In the genomic region with DNA sequence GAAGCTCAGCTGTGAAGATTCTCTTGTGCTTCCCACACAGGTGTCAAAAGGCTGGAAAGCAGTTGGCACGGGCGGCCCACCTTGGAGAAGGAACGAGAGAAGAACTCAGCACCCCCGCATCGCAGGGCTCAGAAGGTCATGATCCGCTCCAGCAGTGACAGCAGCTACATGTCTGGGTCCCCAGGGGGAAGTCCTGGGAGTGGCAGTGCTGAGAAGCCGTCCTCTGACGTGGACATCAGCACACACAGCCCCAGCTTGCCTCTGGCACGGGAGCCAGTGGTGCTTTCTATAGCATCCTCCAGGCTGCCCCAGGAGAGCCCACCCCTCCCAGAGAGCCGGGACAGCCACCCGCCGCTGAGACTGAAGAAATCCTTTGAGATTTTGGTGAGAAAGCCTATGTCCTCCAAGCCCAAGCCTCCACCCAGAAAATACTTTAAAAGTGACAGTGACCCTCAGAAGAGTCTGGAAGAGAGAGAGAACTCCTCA, we compare ENCODE assay signal across 1 cellular context.
A peak's percentile ranks its signal among the peaks of the same experiment; 100 is the strongest.
TF ChIP-seq lines count a peak whose summit lies in the region.

No MANE protein-coding gene starts in this region.

TF ChIP-seq in GM12878, 131 proteins besides CTCF, POLR2A, EP300 and RAD21 (continued from another document and continues in another):
- TF ChIP-seq, protein P1, sequence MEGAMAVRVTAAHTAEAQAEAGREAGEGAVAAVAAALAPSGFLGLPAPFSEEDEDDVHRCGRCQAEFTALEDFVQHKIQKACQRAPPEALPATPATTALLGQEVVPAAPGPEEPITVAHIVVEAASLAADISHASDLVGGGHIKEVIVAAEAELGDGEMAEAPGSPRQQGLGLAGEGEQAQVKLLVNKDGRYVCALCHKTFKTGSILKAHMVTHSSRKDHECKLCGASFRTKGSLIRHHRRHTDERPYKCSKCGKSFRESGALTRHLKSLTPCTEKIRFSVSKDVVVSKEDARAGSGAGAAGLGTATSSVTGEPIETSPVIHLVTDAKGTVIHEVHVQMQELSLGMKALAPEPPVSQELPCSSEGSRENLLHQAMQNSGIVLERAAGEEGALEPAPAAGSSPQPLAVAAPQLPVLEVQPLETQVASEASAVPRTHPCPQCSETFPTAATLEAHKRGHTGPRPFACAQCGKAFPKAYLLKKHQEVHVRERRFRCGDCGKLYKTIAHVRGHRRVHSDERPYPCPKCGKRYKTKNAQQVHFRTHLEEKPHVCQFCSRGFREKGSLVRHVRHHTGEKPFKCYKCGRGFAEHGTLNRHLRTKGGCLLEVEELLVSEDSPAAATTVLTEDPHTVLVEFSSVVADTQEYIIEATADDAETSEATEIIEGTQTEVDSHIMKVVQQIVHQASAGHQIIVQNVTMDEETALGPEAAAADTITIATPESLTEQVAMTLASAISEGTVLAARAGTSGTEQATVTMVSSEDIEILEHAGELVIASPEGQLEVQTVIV (IDR thresholded peaks at IDR 0.05; ENCODE audit: borderline replicate concordance, partially characterized antibody): no peak
- TF ChIP-seq TAF1 (IDR thresholded peaks at IDR 0.05; ENCODE audit: borderline replicate concordance, low read depth, low read length): peak; percentile 72
- TF ChIP-seq SMAD1 (IDR thresholded peaks at IDR 0.05; ENCODE audit: low read depth, partially characterized antibody): peak; percentile 83
- no peak for TF ChIP-seq SUZ12 (IDR thresholded peaks at IDR 0.05; ENCODE audit: unreplicated experiment)
- TF ChIP-seq, protein P2, sequence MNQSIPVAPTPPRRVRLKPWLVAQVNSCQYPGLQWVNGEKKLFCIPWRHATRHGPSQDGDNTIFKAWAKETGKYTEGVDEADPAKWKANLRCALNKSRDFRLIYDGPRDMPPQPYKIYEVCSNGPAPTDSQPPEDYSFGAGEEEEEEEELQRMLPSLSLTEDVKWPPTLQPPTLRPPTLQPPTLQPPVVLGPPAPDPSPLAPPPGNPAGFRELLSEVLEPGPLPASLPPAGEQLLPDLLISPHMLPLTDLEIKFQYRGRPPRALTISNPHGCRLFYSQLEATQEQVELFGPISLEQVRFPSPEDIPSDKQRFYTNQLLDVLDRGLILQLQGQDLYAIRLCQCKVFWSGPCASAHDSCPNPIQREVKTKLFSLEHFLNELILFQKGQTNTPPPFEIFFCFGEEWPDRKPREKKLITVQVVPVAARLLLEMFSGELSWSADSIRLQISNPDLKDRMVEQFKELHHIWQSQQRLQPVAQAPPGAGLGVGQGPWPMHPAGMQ (IDR thresholded peaks at IDR 0.05; ENCODE audit: borderline replicate concordance): no peak
- TF ChIP-seq, protein P3, sequence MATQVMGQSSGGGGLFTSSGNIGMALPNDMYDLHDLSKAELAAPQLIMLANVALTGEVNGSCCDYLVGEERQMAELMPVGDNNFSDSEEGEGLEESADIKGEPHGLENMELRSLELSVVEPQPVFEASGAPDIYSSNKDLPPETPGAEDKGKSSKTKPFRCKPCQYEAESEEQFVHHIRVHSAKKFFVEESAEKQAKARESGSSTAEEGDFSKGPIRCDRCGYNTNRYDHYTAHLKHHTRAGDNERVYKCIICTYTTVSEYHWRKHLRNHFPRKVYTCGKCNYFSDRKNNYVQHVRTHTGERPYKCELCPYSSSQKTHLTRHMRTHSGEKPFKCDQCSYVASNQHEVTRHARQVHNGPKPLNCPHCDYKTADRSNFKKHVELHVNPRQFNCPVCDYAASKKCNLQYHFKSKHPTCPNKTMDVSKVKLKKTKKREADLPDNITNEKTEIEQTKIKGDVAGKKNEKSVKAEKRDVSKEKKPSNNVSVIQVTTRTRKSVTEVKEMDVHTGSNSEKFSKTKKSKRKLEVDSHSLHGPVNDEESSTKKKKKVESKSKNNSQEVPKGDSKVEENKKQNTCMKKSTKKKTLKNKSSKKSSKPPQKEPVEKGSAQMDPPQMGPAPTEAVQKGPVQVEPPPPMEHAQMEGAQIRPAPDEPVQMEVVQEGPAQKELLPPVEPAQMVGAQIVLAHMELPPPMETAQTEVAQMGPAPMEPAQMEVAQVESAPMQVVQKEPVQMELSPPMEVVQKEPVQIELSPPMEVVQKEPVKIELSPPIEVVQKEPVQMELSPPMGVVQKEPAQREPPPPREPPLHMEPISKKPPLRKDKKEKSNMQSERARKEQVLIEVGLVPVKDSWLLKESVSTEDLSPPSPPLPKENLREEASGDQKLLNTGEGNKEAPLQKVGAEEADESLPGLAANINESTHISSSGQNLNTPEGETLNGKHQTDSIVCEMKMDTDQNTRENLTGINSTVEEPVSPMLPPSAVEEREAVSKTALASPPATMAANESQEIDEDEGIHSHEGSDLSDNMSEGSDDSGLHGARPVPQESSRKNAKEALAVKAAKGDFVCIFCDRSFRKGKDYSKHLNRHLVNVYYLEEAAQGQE (IDR thresholded peaks at IDR 0.05; ENCODE audit: low read depth, low read length): no peak
- no peak for TF ChIP-seq NR2C1 (IDR thresholded peaks at IDR 0.05)
- no peak for TF ChIP-seq MTA3 (IDR thresholded peaks at IDR 0.05; ENCODE audit: borderline replicate concordance, low read length)
- TF ChIP-seq POLR2AphosphoS2 (IDR thresholded peaks at IDR 0.05; ENCODE audit: low read depth, low read length): no peak; the same call in none of the 2 replicates
- TF ChIP-seq TCF3 (IDR thresholded peaks at IDR 0.05; ENCODE audit: borderline replicate concordance, insufficient read depth, low read depth, low read length): peak; percentile 69; the same call in 1 of the 2 replicates
- no peak for TF ChIP-seq ZNF274 (IDR thresholded peaks at IDR 0.05; ENCODE audit: insufficient read depth, insufficient read length)
- TF ChIP-seq, protein P4, sequence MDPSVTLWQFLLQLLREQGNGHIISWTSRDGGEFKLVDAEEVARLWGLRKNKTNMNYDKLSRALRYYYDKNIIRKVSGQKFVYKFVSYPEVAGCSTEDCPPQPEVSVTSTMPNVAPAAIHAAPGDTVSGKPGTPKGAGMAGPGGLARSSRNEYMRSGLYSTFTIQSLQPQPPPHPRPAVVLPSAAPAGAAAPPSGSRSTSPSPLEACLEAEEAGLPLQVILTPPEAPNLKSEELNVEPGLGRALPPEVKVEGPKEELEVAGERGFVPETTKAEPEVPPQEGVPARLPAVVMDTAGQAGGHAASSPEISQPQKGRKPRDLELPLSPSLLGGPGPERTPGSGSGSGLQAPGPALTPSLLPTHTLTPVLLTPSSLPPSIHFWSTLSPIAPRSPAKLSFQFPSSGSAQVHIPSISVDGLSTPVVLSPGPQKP (IDR thresholded peaks at IDR 0.05; ENCODE audit: low read depth, low read length): no peak
- 0 out of 2 replicates have a peak, but pooled peaks have one; percentile 34 for TF ChIP-seq HDGF (IDR thresholded peaks at IDR 0.05)
- TF ChIP-seq ESRRA (IDR thresholded peaks at IDR 0.05; ENCODE audit: low read length): no peak
- TF ChIP-seq SMARCA5 (IDR thresholded peaks at IDR 0.05): no peak
- peak; percentile 75 to 81 for TF ChIP-seq IKZF2 (IDR thresholded peaks at IDR 0.05)
- TF ChIP-seq, protein P5, sequence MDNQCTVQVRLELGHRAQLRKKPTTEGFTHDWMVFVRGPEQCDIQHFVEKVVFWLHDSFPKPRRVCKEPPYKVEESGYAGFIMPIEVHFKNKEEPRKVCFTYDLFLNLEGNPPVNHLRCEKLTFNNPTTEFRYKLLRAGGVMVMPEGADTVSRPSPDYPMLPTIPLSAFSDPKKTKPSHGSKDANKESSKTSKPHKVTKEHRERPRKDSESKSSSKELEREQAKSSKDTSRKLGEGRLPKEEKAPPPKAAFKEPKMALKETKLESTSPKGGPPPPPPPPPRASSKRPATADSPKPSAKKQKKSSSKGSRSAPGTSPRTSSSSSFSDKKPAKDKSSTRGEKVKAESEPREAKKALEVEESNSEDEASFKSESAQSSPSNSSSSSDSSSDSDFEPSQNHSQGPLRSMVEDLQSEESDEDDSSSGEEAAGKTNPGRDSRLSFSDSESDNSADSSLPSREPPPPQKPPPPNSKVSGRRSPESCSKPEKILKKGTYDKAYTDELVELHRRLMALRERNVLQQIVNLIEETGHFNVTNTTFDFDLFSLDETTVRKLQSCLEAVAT (IDR thresholded peaks at IDR 0.05): peak; percentile 30; the same call in 1 of the 2 replicates
- peak; percentile 74; the same call in 1 of the 2 replicates for TF ChIP-seq DPF2 (IDR thresholded peaks at IDR 0.05)
- TF ChIP-seq, protein P6, sequence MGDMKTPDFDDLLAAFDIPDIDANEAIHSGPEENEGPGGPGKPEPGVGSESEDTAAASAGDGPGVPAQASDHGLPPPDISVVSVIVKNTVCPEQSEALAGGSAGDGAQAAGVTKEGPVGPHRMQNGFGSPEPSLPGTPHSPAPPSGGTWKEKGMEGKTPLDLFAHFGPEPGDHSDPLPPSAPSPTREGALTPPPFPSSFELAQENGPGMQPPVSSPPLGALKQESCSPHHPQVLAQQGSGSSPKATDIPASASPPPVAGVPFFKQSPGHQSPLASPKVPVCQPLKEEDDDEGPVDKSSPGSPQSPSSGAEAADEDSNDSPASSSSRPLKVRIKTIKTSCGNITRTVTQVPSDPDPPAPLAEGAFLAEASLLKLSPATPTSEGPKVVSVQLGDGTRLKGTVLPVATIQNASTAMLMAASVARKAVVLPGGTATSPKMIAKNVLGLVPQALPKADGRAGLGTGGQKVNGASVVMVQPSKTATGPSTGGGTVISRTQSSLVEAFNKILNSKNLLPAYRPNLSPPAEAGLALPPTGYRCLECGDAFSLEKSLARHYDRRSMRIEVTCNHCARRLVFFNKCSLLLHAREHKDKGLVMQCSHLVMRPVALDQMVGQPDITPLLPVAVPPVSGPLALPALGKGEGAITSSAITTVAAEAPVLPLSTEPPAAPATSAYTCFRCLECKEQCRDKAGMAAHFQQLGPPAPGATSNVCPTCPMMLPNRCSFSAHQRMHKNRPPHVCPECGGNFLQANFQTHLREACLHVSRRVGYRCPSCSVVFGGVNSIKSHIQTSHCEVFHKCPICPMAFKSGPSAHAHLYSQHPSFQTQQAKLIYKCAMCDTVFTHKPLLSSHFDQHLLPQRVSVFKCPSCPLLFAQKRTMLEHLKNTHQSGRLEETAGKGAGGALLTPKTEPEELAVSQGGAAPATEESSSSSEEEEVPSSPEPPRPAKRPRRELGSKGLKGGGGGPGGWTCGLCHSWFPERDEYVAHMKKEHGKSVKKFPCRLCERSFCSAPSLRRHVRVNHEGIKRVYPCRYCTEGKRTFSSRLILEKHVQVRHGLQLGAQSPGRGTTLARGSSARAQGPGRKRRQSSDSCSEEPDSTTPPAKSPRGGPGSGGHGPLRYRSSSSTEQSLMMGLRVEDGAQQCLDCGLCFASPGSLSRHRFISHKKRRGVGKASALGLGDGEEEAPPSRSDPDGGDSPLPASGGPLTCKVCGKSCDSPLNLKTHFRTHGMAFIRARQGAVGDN (IDR thresholded peaks at IDR 0.05): peak; percentile 86
- TF ChIP-seq, protein P7, sequence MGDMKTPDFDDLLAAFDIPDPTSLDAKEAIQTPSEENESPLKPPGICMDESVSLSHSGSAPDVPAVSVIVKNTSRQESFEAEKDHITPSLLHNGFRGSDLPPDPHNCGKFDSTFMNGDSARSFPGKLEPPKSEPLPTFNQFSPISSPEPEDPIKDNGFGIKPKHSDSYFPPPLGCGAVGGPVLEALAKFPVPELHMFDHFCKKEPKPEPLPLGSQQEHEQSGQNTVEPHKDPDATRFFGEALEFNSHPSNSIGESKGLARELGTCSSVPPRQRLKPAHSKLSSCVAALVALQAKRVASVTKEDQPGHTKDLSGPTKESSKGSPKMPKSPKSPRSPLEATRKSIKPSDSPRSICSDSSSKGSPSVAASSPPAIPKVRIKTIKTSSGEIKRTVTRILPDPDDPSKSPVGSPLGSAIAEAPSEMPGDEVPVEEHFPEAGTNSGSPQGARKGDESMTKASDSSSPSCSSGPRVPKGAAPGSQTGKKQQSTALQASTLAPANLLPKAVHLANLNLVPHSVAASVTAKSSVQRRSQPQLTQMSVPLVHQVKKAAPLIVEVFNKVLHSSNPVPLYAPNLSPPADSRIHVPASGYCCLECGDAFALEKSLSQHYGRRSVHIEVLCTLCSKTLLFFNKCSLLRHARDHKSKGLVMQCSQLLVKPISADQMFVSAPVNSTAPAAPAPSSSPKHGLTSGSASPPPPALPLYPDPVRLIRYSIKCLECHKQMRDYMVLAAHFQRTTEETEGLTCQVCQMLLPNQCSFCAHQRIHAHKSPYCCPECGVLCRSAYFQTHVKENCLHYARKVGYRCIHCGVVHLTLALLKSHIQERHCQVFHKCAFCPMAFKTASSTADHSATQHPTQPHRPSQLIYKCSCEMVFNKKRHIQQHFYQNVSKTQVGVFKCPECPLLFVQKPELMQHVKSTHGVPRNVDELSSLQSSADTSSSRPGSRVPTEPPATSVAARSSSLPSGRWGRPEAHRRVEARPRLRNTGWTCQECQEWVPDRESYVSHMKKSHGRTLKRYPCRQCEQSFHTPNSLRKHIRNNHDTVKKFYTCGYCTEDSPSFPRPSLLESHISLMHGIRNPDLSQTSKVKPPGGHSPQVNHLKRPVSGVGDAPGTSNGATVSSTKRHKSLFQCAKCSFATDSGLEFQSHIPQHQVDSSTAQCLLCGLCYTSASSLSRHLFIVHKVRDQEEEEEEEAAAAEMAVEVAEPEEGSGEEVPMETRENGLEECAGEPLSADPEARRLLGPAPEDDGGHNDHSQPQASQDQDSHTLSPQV (IDR thresholded peaks at IDR 0.05): no peak
- TF ChIP-seq ZNF24 (IDR thresholded peaks at IDR 0.05): no peak
- TF ChIP-seq RFX5 (IDR thresholded peaks at IDR 0.05; ENCODE audit: low read depth, low read length): 0 out of 2 replicates have a peak, but pooled peaks have one; percentile 29
- TF ChIP-seq LARP7 (IDR thresholded peaks at IDR 0.05): no peak
- TF ChIP-seq, protein P8, sequence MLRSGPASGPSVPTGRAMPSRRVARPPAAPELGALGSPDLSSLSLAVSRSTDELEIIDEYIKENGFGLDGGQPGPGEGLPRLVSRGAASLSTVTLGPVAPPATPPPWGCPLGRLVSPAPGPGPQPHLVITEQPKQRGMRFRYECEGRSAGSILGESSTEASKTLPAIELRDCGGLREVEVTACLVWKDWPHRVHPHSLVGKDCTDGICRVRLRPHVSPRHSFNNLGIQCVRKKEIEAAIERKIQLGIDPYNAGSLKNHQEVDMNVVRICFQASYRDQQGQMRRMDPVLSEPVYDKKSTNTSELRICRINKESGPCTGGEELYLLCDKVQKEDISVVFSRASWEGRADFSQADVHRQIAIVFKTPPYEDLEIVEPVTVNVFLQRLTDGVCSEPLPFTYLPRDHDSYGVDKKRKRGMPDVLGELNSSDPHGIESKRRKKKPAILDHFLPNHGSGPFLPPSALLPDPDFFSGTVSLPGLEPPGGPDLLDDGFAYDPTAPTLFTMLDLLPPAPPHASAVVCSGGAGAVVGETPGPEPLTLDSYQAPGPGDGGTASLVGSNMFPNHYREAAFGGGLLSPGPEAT (IDR thresholded peaks at IDR 0.05; ENCODE audit: low read depth): peak; percentile 80
- TF ChIP-seq, protein P9, sequence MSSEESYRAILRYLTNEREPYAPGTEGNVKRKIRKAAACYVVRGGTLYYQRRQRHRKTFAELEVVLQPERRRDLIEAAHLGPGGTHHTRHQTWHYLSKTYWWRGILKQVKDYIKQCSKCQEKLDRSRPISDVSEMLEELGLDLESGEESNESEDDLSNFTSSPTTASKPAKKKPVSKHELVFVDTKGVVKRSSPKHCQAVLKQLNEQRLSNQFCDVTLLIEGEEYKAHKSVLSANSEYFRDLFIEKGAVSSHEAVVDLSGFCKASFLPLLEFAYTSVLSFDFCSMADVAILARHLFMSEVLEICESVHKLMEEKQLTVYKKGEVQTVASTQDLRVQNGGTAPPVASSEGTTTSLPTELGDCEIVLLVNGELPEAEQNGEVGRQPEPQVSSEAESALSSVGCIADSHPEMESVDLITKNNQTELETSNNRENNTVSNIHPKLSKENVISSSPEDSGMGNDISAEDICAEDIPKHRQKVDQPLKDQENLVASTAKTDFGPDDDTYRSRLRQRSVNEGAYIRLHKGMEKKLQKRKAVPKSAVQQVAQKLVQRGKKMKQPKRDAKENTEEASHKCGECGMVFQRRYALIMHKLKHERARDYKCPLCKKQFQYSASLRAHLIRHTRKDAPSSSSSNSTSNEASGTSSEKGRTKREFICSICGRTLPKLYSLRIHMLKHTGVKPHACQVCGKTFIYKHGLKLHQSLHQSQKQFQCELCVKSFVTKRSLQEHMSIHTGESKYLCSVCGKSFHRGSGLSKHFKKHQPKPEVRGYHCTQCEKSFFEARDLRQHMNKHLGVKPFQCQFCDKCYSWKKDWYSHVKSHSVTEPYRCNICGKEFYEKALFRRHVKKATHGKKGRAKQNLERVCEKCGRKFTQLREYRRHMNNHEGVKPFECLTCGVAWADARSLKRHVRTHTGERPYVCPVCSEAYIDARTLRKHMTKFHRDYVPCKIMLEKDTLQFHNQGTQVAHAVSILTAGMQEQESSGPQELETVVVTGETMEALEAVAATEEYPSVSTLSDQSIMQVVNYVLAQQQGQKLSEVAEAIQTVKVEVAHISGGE (CRISPR knock-in tag; IDR thresholded peaks at IDR 0.05): no peak
- peak; percentile 52; the same call in 1 of the 2 replicates for TF ChIP-seq MXI1 (IDR thresholded peaks at IDR 0.05; ENCODE audit: low read depth, low read length)
